In the genomic region with DNA sequence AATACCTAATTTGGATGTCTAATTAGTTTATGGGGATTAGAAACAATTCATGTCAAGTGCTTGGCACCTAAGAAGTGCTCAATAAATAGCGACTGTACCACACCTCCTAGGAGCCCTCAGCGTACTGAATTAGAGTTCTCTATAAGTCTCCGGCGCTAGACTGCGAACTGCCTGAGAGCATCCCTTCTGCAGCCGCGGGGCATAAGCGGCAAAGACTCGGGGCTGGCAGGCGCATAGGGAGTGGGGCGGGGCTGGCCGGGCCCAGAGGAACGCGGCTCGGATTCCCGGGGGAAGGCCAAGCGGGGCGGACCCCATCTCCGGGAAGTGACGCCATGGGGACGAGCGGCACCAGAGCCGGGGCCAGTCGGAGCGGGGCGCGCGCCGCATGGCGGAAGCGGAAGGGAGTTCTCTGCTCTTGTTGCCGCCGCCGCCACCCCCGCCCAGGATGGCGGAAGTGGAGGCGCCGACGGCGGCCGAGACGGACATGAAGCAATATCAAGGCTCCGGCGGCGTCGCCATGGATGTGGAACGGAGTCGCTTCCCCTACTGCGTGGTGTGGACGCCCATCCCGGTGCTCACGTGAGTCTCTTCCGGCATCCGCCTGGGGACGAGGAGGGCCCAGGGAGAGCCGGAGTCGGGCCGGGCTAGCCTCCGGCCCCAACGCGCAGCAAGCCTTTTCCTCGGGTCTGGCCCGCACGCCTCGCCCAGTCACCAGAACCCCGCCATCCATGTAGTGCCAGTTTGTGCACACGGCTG, we compare ENCODE assay signal across 8 cellular contexts. TPM values are rescaled to one million over a fixed set of nuclear protein-coding genes. Genes with fewer than 3 reads are reported as not detected.
DNase-seq lines count a peak whose midpoint lies in the region; ATAC-seq and TF ChIP-seq lines count a peak whose summit lies in the region.

A gene with protein sequence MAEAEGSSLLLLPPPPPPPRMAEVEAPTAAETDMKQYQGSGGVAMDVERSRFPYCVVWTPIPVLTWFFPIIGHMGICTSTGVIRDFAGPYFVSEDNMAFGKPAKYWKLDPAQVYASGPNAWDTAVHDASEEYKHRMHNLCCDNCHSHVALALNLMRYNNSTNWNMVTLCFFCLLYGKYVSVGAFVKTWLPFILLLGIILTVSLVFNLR (plus strand): TSS at position 351 of the 756 bp plus-strand sequence. CDS start 35 bp downstream, at position 386.

- H3K27ac ChIP-seq in upper lobe of right lung, result peak within 1 kb of the TSS; percentile 95

- peak; percentile 86 to 94 for DNase-seq in NCI-H187 (lab: John Stamatoyannopoulos, UW)
- DNase-seq in T-helper 17 cell, result peak; percentile 96 to 97 (median 96)
- peak; percentile 88 to 99 (median 96) for DNase-seq in amygdala (lab: John Stamatoyannopoulos, UW)
- peak; percentile 98 for DNase-seq in left cardiac atrium
- peak; percentile 97 for DNase-seq in progenitor cell of endocrine pancreas (ENCODE audit: low spot score, unreplicated experiment)
- DNase-seq in upper lobe of right lung, result peak; percentile 99

- H3K4me1 Mint-ChIP-seq in T-helper 17 cell (peaks cover 29% of the 10 kb centered on the region), progenitor cell of endocrine pancreas (ENCODE audit: low read depth) (peaks cover 10% of the 10 kb centered on the region)

- H3K9me3 ChIP-seq in T-helper 17 cell (ENCODE audit: control insufficient read depth, low read length, poor library complexity, severe bottlenecking) (no peaks in the 10 kb centered on the region), upper lobe of right lung (no peaks in the 10 kb centered on the region)

- H3K27me3 ChIP-seq in upper lobe of right lung, result no peaks in the 10 kb centered on the region

- peak within 1 kb of the TSS; percentile 96 for H3K4me3 ChIP-seq in upper lobe of right lung

- H3K36me3 Mint-ChIP-seq in T-helper 17 cell (ENCODE audit: low read depth) (no peaks in the 10 kb centered on the region), progenitor cell of endocrine pancreas (ENCODE audit: insufficient read depth) (peaks cover 5% of the 10 kb centered on the region)

- peaks cover 20% of the 10 kb centered on the region for H3K36me3 ChIP-seq in upper lobe of right lung

- H3K4me3 Mint-ChIP-seq in T-helper 17 cell, result peak within 1 kb of the TSS; percentile 94
- H3K4me3 Mint-ChIP-seq in progenitor cell of endocrine pancreas (ENCODE audit: low read depth), result peak within 1 kb of the TSS; percentile 97

- intact Hi-C loops in left cardiac atrium (cut with DNase I), result no loop called here
- intact Hi-C loops in upper lobe of right lung (cut with DNase I), result no loop called here

- no peaks in the 10 kb centered on the region for H3K9me3 Mint-ChIP-seq in progenitor cell of endocrine pancreas (ENCODE audit: low read depth)

- TF ChIP-seq CTCF in progenitor cell of endocrine pancreas (IDR thresholded peaks at IDR 0.05; ENCODE audit: unreplicated experiment) (no peak), upper lobe of right lung (IDR thresholded peaks at IDR 0.05) (peak; percentile 40)

- H3K4me1 ChIP-seq in upper lobe of right lung, result peaks cover 30% of the 10 kb centered on the region

- peak; percentile 93 for ATAC-seq in GM18502 (IDR thresholded peaks at IDR 0.05; ENCODE audit: poor library complexity, unreplicated experiment)
- ATAC-seq in HG02943 (IDR thresholded peaks at IDR 0.05; ENCODE audit: low read depth, unreplicated experiment), result peak; percentile 89
- peak; percentile 97 for ATAC-seq in T-helper 17 cell
- peak; percentile 98 to 99 for ATAC-seq in left cardiac atrium
- peak; percentile 99 for ATAC-seq in upper lobe of right lung

- H3K27ac Mint-ChIP-seq in T-helper 17 cell, result peak within 1 kb of the TSS; percentile 92
- peak within 1 kb of the TSS; percentile 95 for H3K27ac Mint-ChIP-seq in progenitor cell of endocrine pancreas

- H3K27me3 Mint-ChIP-seq in T-helper 17 cell (peaks cover 7% of the 10 kb centered on the region), progenitor cell of endocrine pancreas (peaks cover 12% of the 10 kb centered on the region)

RNA-seq across cellular contexts. Expression of the gene that starts here (rescaled TPM):
- total RNA-seq in T-helper 17 cell, result 10 to 100 TPM; 24.8 to 27.0 TPM
- 10 to 100 TPM; 20.7 to 29.2 TPM for total RNA-seq in left cardiac atrium
- total RNA-seq in progenitor cell of endocrine pancreas, result 37.1 and 38.4 TPM in 2 replicates
- total RNA-seq in upper lobe of right lung, result 36.7 TPM

Comparison
In these comparisons a context has a peak if more than half of its experiments do, and no peak if none do; other contexts are left out.
1. Peak in every context shown above with its lines: DNase-seq, ATAC-seq, H3K4me3 ChIP-seq and H3K27ac ChIP-seq.